Comparison of ENCODE assay signal across 1 cellular context in genomic region chr2:191379375-191379774, GRCh38.
TF ChIP-seq lines count a peak whose summit lies in the region.

No MANE protein-coding gene starts in this region.

TF ChIP-seq in HepG2, 621 proteins besides CTCF, POLR2A, EP300 and RAD21 (continued from another document):
- TF ChIP-seq SNAPC4 (CRISPR knock-in tag; IDR thresholded peaks at IDR 0.05) (no peak), NCOA2 (CRISPR knock-in tag; IDR thresholded peaks at IDR 0.05) (0 out of 2 replicates have a peak, but pooled peaks have one; percentile 13), GATA4 (IDR thresholded peaks at IDR 0.05; ENCODE audit: borderline replicate concordance, low read depth) (no peak), NCOR1 (IDR thresholded peaks at IDR 0.05; ENCODE audit: borderline replicate concordance, low read length) (peak; percentile 57; the same call in 1 of the 2 replicates), HNF4G (IDR thresholded peaks at IDR 0.05; ENCODE audit: borderline replicate concordance, low read depth, low read length) (peak; percentile 8; the same call in 1 of the 2 replicates), HNF4G (CRISPR knock-in tag; IDR thresholded peaks at IDR 0.05; ENCODE audit: borderline replicate concordance, low read depth) (no peak), SAP130 (CRISPR knock-in tag; IDR thresholded peaks at IDR 0.05; ENCODE audit: low read depth) (peak; percentile 42; the same call in 1 of the 2 replicates), MEIS1 (CRISPR knock-in tag; IDR thresholded peaks at IDR 0.05; ENCODE audit: borderline replicate concordance) (no peak), KMT2B (CRISPR knock-in tag; IDR thresholded peaks at IDR 0.05) (0 out of 2 replicates have a peak, but pooled peaks have one; percentile 16), E2F2 (CRISPR knock-in tag; IDR thresholded peaks at IDR 0.05; ENCODE audit: borderline replicate concordance) (no peak), PAXIP1 (CRISPR knock-in tag; conservative IDR thresholded peaks at IDR 0.05) (peak; percentile 59), ZNF292 (CRISPR knock-in tag; IDR thresholded peaks at IDR 0.05; ENCODE audit: borderline replicate concordance, low read depth) (no peak), SOX13 (IDR thresholded peaks at IDR 0.05) (no peak), SOX13 (CRISPR knock-in tag; conservative IDR thresholded peaks at IDR 0.05 in 1 of 2, IDR thresholded peaks at IDR 0.05 in 1 of 2) (peak in 1 of 2 experiments; percentile 65; a peak in 2 of 4 replicates), CREB1 (IDR thresholded peaks at IDR 0.05) (no peak), CREB1 (CRISPR knock-in tag; IDR thresholded peaks at IDR 0.05) (peak; percentile 19; the same call in 1 of the 2 replicates), MAFK (conservative IDR thresholded peaks at IDR 0.05 in 1 of 2, IDR thresholded peaks at IDR 0.05 in 1 of 2; ENCODE audit: low read length in 2 of 2) (peak; percentile 57 to 89), ZMYM4 (CRISPR knock-in tag; IDR thresholded peaks at IDR 0.05) (no peak), ZNF333 (CRISPR knock-in tag; IDR thresholded peaks at IDR 0.05; ENCODE audit: borderline replicate concordance) (no peak), FOXA3 (CRISPR knock-in tag; IDR thresholded peaks at IDR 0.05) (peak; percentile 66), ARID2 (CRISPR knock-in tag; IDR thresholded peaks at IDR 0.05; ENCODE audit: borderline replicate concordance) (no peak), RNF2 (conservative IDR thresholded peaks at IDR 0.05; ENCODE audit: low read depth) (no peak), RARA (CRISPR knock-in tag; IDR thresholded peaks at IDR 0.05) (peak; percentile 37; the same call in 1 of the 2 replicates), HNRNPH1 (optimal IDR thresholded peaks at IDR 0.05; ENCODE audit: low read depth, low read length) (no peak), ZNF121 (CRISPR knock-in tag; IDR thresholded peaks at IDR 0.05) (0 out of 2 replicates have a peak, but pooled peaks have one; percentile 34), GTF2F1 (IDR thresholded peaks at IDR 0.05; ENCODE audit: low read length) (no peak), ZBTB14 (CRISPR knock-in tag; IDR thresholded peaks at IDR 0.05) (no peak), ZNF644 (CRISPR knock-in tag; IDR thresholded peaks at IDR 0.05; ENCODE audit: low read depth) (0 out of 2 replicates have a peak, but pooled peaks have one; percentile 36), YEATS4 (CRISPR knock-in tag; IDR thresholded peaks at IDR 0.05; ENCODE audit: borderline replicate concordance) (no peak), FOXO1 (CRISPR knock-in tag; IDR thresholded peaks at IDR 0.05) (no peak), ZGPAT (CRISPR knock-in tag; IDR thresholded peaks at IDR 0.05) (peak; percentile 32; the same call in 1 of the 2 replicates), HOMEZ (CRISPR knock-in tag; IDR thresholded peaks at IDR 0.05; ENCODE audit: low read depth) (peak; percentile 46; the same call in 1 of the 2 replicates)
